ENCODE assay signal across 1 cellular context in genomic region chr9:35903049-35903448, GRCh38.
TF ChIP-seq lines count a peak whose summit lies in the region.

No MANE protein-coding gene starts in this region.

TF ChIP-seq in GM12891, 5 proteins besides CTCF, POLR2A, EP300 and RAD21:
- TF ChIP-seq SPI1 (IDR thresholded peaks at IDR 0.05; ENCODE audit: low read depth, low read length) (no peak), POLR2AphosphoS5 (IDR thresholded peaks at IDR 0.05; ENCODE audit: low read depth, low read length) (no peak), PAX5 (IDR thresholded peaks at IDR 0.05; ENCODE audit: insufficient read depth, low read length, severe bottlenecking) (no peak), POU2F2 (IDR thresholded peaks at IDR 0.05; ENCODE audit: low read depth, low read length) (no peak), TAF1 (IDR thresholded peaks at IDR 0.05; ENCODE audit: low read depth, low read length) (no peak)
